ENCODE assay signal across 8 cellular contexts in the genomic region with DNA sequence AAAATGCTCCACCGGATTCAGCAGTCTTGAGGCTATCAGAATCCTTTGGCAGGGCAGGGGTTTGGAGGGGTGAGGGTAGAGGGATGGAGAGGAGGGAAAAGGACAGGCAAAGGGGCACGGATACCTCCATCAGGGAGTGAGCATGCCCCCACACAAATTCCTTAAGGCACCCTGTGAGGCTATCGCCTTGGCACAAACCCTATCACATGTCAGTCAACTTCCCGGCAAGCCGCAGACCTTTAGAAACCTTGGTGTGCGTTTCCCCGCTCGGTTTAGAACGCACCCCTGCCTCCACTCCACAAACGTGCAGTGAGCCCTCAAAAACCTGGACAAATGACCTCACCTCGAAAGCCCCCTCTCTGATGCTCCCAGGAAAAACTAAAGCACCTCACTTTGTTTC. TPM values are rescaled to one million over a fixed set of nuclear protein-coding genes. Genes with fewer than 3 reads are reported as not detected.
A peak's percentile ranks its signal among the peaks of the same experiment; 100 is the strongest.
DNase-seq lines count a peak whose midpoint lies in the region; ATAC-seq and TF ChIP-seq lines count a peak whose summit lies in the region.

No MANE protein-coding gene starts in this region.

- no peaks in the 10 kb centered on the region; the same call in 1 of the 2 replicates for H3K9me2 ChIP-seq in SU-DHL-6 (replicated peaks; ENCODE audit: insufficient read depth, low read length)

- H4K20me1 ChIP-seq in SU-DHL-6 (ENCODE audit: low read depth, low read length), result no peaks in the 10 kb centered on the region

- in situ Hi-C loops in KBM-7 (cut with MboI; ENCODE audit: low pct_unique_long_range_greater_than_20kb, low sequenced_read_pairs), result no loop called here
- in situ Hi-C loops in GM13977 (cut with MboI; ENCODE audit: low pct_unique_long_range_greater_than_20kb, low sequenced_read_pairs, unreplicated experiment), result no loop called here

- H3K4me1 ChIP-seq in sigmoid colon, result peaks cover 0 to 43% (median 40%) of the 10 kb centered on the region in 4 donors

- H3K4me3 ChIP-seq in SU-DHL-6 (ENCODE audit: insufficient read depth, low read length, poor library complexity, severe bottlenecking), result peak overlapping the region; percentile 93
- peak overlapping the region; percentile 85 for H3K4me3 ChIP-seq in fibroblast of mammary gland (ENCODE audit: control insufficient read depth, low read depth, low read length)
- H3K4me3 ChIP-seq in sigmoid colon, result peak overlapping the region in 3 of 4 donors; percentile 64 to 80 (median 77)

- peak overlapping the region; percentile 82 for H3K9ac ChIP-seq in SU-DHL-6 (ENCODE audit: low read length)

- peaks cover 23% of the 10 kb centered on the region for H3K79me2 ChIP-seq in SU-DHL-6 (ENCODE audit: insufficient read depth, low read length)

- no peaks in the 10 kb centered on the region for H3K27me3 ChIP-seq in SU-DHL-6 (ENCODE audit: low read length)
- no peaks in the 10 kb centered on the region for H3K27me3 ChIP-seq in sigmoid colon

- TF ChIP-seq CTCF in SU-DHL-6 (IDR thresholded peaks at IDR 0.05; ENCODE audit: insufficient read depth, low read length, poor library complexity, severe bottlenecking) (no peak), fibroblast of mammary gland (conservative IDR thresholded peaks at IDR 0.05; ENCODE audit: control insufficient read depth, insufficient read depth, low read depth, low read length) (no peak), sigmoid colon (IDR thresholded peaks at IDR 0.05) (no peak), GM13977 (IDR thresholded peaks at IDR 0.05; ENCODE audit: extremely low read depth, insufficient read depth, missing control alignments) (no peak)

- no peaks in the 10 kb centered on the region for H3K9me3 ChIP-seq in SU-DHL-6 (ENCODE audit: insufficient read depth, low read length)
- H3K9me3 ChIP-seq in sigmoid colon, result no peaks in the 10 kb centered on the region

- H3K36me3 ChIP-seq in SU-DHL-6 (ENCODE audit: low read length) (no peaks in the 10 kb centered on the region), sigmoid colon (no peaks in the 10 kb centered on the region)

- peak overlapping the region; percentile 66 for H3K4me2 ChIP-seq in SU-DHL-6 (ENCODE audit: low read depth, low read length, poor library complexity, severe bottlenecking)

- TF ChIP-seq POLR2A in sigmoid colon (IDR thresholded peaks at IDR 0.05), result no peak

- no peak for TF ChIP-seq EP300 in sigmoid colon (IDR thresholded peaks at IDR 0.05)

- DNase-seq in fibroblast of mammary gland (ENCODE audit: low read depth) (no peak), sigmoid colon (peak; percentile 65), KBM-7 (no peak), medulla oblongata (ENCODE audit: extremely low spot score) (no peak), GM13977 (ENCODE audit: low spot score) (no peak)

- intact Hi-C loops in sigmoid colon (cut with DNase I), result loop anchor here (5.0 kb wide), 1 partner anchor 1175 kb away; the partner anchor contains the start of gene TRNT1

- 70 to 81% methylated on average over 11 of the region's 11 CpGs for WGBS in sigmoid colon, 2 donors

- ATAC-seq in GM19438 (IDR thresholded peaks at IDR 0.05; ENCODE audit: low read depth, unreplicated experiment) (peak; percentile 0), HG03280 (IDR thresholded peaks at IDR 0.05; ENCODE audit: unreplicated experiment) (no peak)

- peak overlapping the region; percentile 96 for H2AFZ ChIP-seq in SU-DHL-6 (ENCODE audit: low read depth, low read length, severe bottlenecking)

- H3F3A ChIP-seq in SU-DHL-6 (ENCODE audit: insufficient read depth), result no peaks in the 10 kb centered on the region; the same call in 1 of the 2 replicates

- H3K27ac ChIP-seq in SU-DHL-6 (ENCODE audit: low read depth, low read length) (no peak overlapping the region; the same call in 1 of the 2 replicates), sigmoid colon (peak overlapping the region; percentile 90 to 96 (median 92))

RNA-seq across cellular contexts. Expression of gene SETMAR, which starts 0.4 kb away (rescaled TPM):
- total RNA-seq in sigmoid colon, result 10 to 100 TPM; 15.3 to 36.4 (median 28.6) TPM
- 10 to 100 TPM in 2 of 3 donors, 1 to 10 TPM in 1; 8.8 to 12.6 (median 10.6) TPM for polyA plus RNA-seq in sigmoid colon
